ENCODE assay signal across 8 cellular contexts in the genomic region with DNA sequence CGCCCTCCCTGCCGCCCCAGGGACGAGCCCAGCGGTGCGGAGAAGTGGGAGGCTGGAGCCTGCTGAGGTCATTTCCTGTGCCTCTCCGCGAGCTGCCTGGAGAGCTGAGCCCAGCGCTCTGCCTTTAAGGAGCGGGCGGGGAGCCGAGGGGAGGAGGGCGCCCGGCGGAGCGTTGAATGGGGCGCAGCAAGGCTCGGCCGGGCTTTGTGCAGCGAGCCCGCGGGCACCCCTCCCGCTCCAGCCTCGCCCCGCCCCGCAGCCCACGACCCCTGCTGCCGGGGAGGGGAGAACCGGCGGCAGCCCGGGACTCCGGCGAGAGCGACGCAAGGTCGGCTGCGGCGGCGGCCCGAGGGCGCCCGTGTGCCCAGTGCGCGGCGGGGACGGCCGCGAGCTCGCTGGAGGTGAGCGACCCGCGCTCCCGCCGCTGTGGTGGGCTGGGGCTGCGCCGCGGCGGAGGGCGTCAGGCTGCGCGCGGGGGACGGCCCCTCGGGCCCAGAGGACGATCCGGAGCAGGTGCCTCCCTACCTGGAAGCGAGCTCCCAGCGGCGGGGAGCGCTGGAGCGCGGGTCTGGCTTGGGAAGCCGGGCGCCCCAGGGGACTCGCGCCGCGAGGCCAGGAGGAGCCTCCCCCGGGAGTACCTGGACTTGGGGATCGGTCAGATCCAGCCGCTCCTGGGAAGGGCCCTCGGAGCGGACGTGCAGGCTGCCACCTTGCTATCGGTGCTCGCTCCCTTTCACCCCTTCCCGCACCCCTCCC. TPM values are rescaled to one million over a fixed set of nuclear protein-coding genes. Genes with fewer than 3 reads are reported as not detected.
A peak's percentile ranks its signal among the peaks of the same experiment; 100 is the strongest.
DNase-seq lines count a peak whose midpoint lies in the region; ATAC-seq and TF ChIP-seq lines count a peak whose summit lies in the region.

A gene (plus strand): TSS at position 293 of the 756 bp plus-strand sequence. CDS start 8,578 bp downstream, outside the sequence.

- H3K9me3 ChIP-seq in SJCRH30 (replicated peaks) (no peaks in the 10 kb centered on the region), osteoblast (ENCODE audit: low read depth, low read length) (no peaks in the 10 kb centered on the region)

- H3K36me3 Mint-ChIP-seq in activated naive CD8-positive, alpha-beta T cell treated with anti-CD3 and anti-CD28 coated beads for 36 hours = no peaks in the 10 kb centered on the region

- DNase-seq in SIG-M5 treated with dmso at 0.1 percent for 504 hours (lab: John Stamatoyannopoulos, UW; ENCODE audit: unreplicated experiment) = peak; percentile 64
- no peak for DNase-seq in SIG-M5 (lab: John Stamatoyannopoulos, UW)
- peak; percentile 31 for DNase-seq in Jurkat, Clone E6-1 (ENCODE audit: low read depth, low spot score)
- peak; percentile 62 to 73 for DNase-seq in SJCRH30
- DNase-seq in activated naive CD8-positive, alpha-beta T cell treated with anti-CD3 and anti-CD28 coated beads for 36 hours = peak; percentile 70
- DNase-seq in Right ventricle myocardium superior = peak; percentile 85
- peak; percentile 99 for DNase-seq in osteoblast (ENCODE audit: insufficient read length, low spot score, missing footprints)
- peak; percentile 74 for DNase-seq in ureter (ENCODE audit: low spot score)

- H3K27me3 ChIP-seq in SJCRH30 (peaks cover 7% of the 10 kb centered on the region; the same call in 1 of the 2 replicates), osteoblast (ENCODE audit: insufficient read depth, low read length) (peaks cover 11% of the 10 kb centered on the region)

- H3K36me3 ChIP-seq in SJCRH30 (no peaks in the 10 kb centered on the region), osteoblast (ENCODE audit: insufficient read depth, low read length) (no peaks in the 10 kb centered on the region)

- H3K4me3 ChIP-seq in Jurkat, Clone E6-1 (ENCODE audit: low read length) = peak within 1 kb of the TSS; percentile 47
- H3K4me3 ChIP-seq in SJCRH30 (peak within 1 kb of the TSS; percentile 70), osteoblast (ENCODE audit: insufficient read depth, low read length) (peak within 1 kb of the TSS; percentile 75)

- H3K4me1 Mint-ChIP-seq in activated naive CD8-positive, alpha-beta T cell treated with anti-CD3 and anti-CD28 coated beads for 36 hours = peaks cover 10% of the 10 kb centered on the region

- H3K4me1 ChIP-seq in SJCRH30 (no peaks in the 10 kb centered on the region), osteoblast (ENCODE audit: insufficient read depth, low read length) (peaks cover 3% of the 10 kb centered on the region)

- intact Hi-C loops in Right ventricle myocardium superior (cut with DNase I) = no loop called here

- peak within 1 kb of the TSS; percentile 76 for H3K4me3 Mint-ChIP-seq in activated naive CD8-positive, alpha-beta T cell treated with anti-CD3 and anti-CD28 coated beads for 36 hours

- H3K27ac ChIP-seq in SJCRH30 = no peak within 1 kb of the TSS
- no peak within 1 kb of the TSS for H3K27ac ChIP-seq in osteoblast (ENCODE audit: low read depth, low read length)

- H3K4me2 ChIP-seq in osteoblast (ENCODE audit: insufficient read depth, low read length) = peak within 1 kb of the TSS; percentile 85

- no peaks in the 10 kb centered on the region for H3K79me2 ChIP-seq in osteoblast (ENCODE audit: insufficient read depth, low read length)

- peak; percentile 98 for ATAC-seq in Right ventricle myocardium superior (ENCODE audit: poor library complexity)

- no peaks in the 10 kb centered on the region for H3K9me3 Mint-ChIP-seq in activated naive CD8-positive, alpha-beta T cell treated with anti-CD3 and anti-CD28 coated beads for 36 hours

- no peak within 1 kb of the TSS for H3K27ac Mint-ChIP-seq in activated naive CD8-positive, alpha-beta T cell treated with anti-CD3 and anti-CD28 coated beads for 36 hours

- H2AFZ ChIP-seq in osteoblast (ENCODE audit: low read length) = peak within 1 kb of the TSS; percentile 91

- peaks cover 21% of the 10 kb centered on the region for H3K27me3 Mint-ChIP-seq in activated naive CD8-positive, alpha-beta T cell treated with anti-CD3 and anti-CD28 coated beads for 36 hours

- TF ChIP-seq CTCF in osteoblast (IDR thresholded peaks at IDR 0.05; ENCODE audit: extremely low read depth, low read depth, low read length) = no peak

- no peaks in the 10 kb centered on the region for H4K20me1 ChIP-seq in osteoblast (ENCODE audit: insufficient read depth, low read length)

RNA-seq across cellular contexts. Expression of the gene that starts here (rescaled TPM):
- polyA plus RNA-seq in Jurkat, Clone E6-1 (2012; ENCODE audit: insufficient read depth, insufficient read length) = 4.1 TPM
- total RNA-seq in SJCRH30 (2014; rRNA removed; shearing (Covaris generic)) = 0.30 and 0.75 TPM in 2 replicates
- 1 to 10 TPM; 2.4 to 3.3 TPM for total RNA-seq in activated naive CD8-positive, alpha-beta T cell treated with anti-CD3 and anti-CD28 coated beads for 36 hours
- 4.4 TPM for total RNA-seq in Right ventricle myocardium superior
- 0.59 and 1.1 TPM in 2 replicates for total RNA-seq in osteoblast
- 46.3 TPM for total RNA-seq in ureter

Comparison
In these comparisons a context has a peak if more than half of its experiments do, and no peak if none do; other contexts are left out.
1. Peak in DNase-seq and H3K4me3 ChIP-seq in SJCRH30; RNA of the gene not detected or under 1 TPM.